In genomic region chr22:29700949-29701927, GRCh38 we compare ENCODE assay signal across 8 cellular contexts. TPM values are rescaled to one million over a fixed set of nuclear protein-coding genes. Genes with fewer than 3 reads are reported as not detected.
DNase-seq lines count a peak whose midpoint lies in the region; ATAC-seq and TF ChIP-seq lines count a peak whose summit lies in the region.

No MANE protein-coding gene starts in this region.

- TF ChIP-seq CTCF in PC-3 (conservative IDR thresholded peaks at IDR 0.05; ENCODE audit: low read depth, low read length) (peak; percentile 59), endodermal cell (conservative IDR thresholded peaks at IDR 0.05) (peak; percentile 67), type B pancreatic cell (conservative IDR thresholded peaks at IDR 0.05) (peak; percentile 50)

- H3K4me3 Mint-ChIP-seq in endodermal cell (no peak overlapping the region), type B pancreatic cell (no peak overlapping the region)
- H3K4me3 Mint-ChIP-seq in activated T-helper 2 cell treated with anti-CD3 and anti-CD28 coated beads, Interferon-gamma antibody, Interleukin-2, Interleukin-4, amounts not matched to agents 10 μg/mL and 5 μg/mL and 100 μg/mL, durations not matched to agents 14 hours and 24 hours and 36 hours (ENCODE audit: low read depth), result no peak overlapping the region

- ATAC-seq in PC-3 (peak; percentile 81), HG02678 (IDR thresholded peaks at IDR 0.05; ENCODE audit: unreplicated experiment) (no peak), HG03354 (IDR thresholded peaks at IDR 0.05; ENCODE audit: poor library complexity, severe bottlenecking, unreplicated experiment) (no peak)

- peak overlapping the region; percentile 43; the same call in 1 of the 2 replicates for H2AFZ ChIP-seq in PC-3 (ENCODE audit: low read length)

- peak overlapping the region; percentile 89 for H3K27ac ChIP-seq in PC-3 (ENCODE audit: low read length)
- H3K27ac ChIP-seq in endodermal cell (ENCODE audit: low read depth, low read length), result peak overlapping the region; percentile 12

- intact Hi-C loops in PC-3 (cut with micrococcal nuclease), result loop anchor here (2.0 to 10.0 kb wide), 3 partner anchors 66 to 386 kb away; partner anchors contain the start of genes UQCR10 and ZMAT5
- intact Hi-C loops in activated T-helper 2 cell treated with anti-CD3 and anti-CD28 coated beads, Interferon-gamma antibody, Interleukin-2, Interleukin-4, amounts not matched to agents 10 μg/mL and 5 μg/mL and 100 μg/mL, durations not matched to agents 14 hours and 24 hours and 36 hours (cut with micrococcal nuclease), result loop anchor here (5.0 kb wide), 1 partner anchor 51 kb away; no protein-coding TSS in a partner anchor

- CTCF ChIA-PET in PC-3 (lab: Charles Lee), result interaction anchor here (0.6 to 2.0 kb wide), 5 partner anchors 11 to 388 kb away, joined by 3 to 8 read pairs (median 3); no protein-coding TSS in a partner anchor

- H3K4me1 ChIP-seq in PC-3 (ENCODE audit: insufficient read depth, low read length), result peaks cover 50% of the 10 kb centered on the region
- peaks cover 24% of the 10 kb centered on the region for H3K4me1 ChIP-seq in endodermal cell (ENCODE audit: control insufficient read depth, insufficient read depth, low read length)

- H3K9me2 ChIP-seq in PC-3 (replicated peaks; ENCODE audit: low read length), result no peaks in the 10 kb centered on the region

- no peaks in the 10 kb centered on the region for H3K36me3 ChIP-seq in H7 (replicated peaks; ENCODE audit: control insufficient read depth, insufficient read depth, low read length)
- H3K36me3 ChIP-seq in PC-3 (ENCODE audit: low read depth, low read length), result no peaks in the 10 kb centered on the region
- peaks cover under 1% of the 10 kb centered on the region for H3K36me3 ChIP-seq in endodermal cell (ENCODE audit: control insufficient read depth, insufficient read depth, low read length)

- H3K27me3 ChIP-seq in H7 (ENCODE audit: control insufficient read depth, insufficient read depth, low read length), result peaks cover 12% of the 10 kb centered on the region
- no peaks in the 10 kb centered on the region for H3K27me3 ChIP-seq in PC-3 (ENCODE audit: low read length)
- peaks cover 9% of the 10 kb centered on the region for H3K27me3 ChIP-seq in endodermal cell (ENCODE audit: control insufficient read depth, insufficient read depth, low read length, poor library complexity, severe bottlenecking)

- WGBS in endodermal cell (ENCODE audit: insufficient coverage in 1 of 2, insufficient read length in 1 of 2), 2 experiments, result 53 to 63% methylated on average over 17 to 21 of the region's 21 CpGs

- H3K4me3 ChIP-seq in H7 (ENCODE audit: insufficient read depth, low read depth, low read length), result no peak overlapping the region
- H3K4me3 ChIP-seq in PC-3 (ENCODE audit: low read length), result peak overlapping the region; percentile 29; the same call in 1 of the 2 replicates
- no peak overlapping the region for H3K4me3 ChIP-seq in endodermal cell (ENCODE audit: low read length)

- H3K9ac ChIP-seq in PC-3 (ENCODE audit: low read length), result peak overlapping the region; percentile 53
- H3K9ac ChIP-seq in endodermal cell (ENCODE audit: extremely low read depth, low read length, poor library complexity, severe bottlenecking), result no peak overlapping the region

- no peaks in the 10 kb centered on the region for H3K79me2 ChIP-seq in PC-3 (ENCODE audit: low read length)

- BruUV-seq in PC-3 (replicated peaks; lab: Mats Ljungman, UMichigan), result TSS peak; percentile 90

- DNase-seq in COLO668 (lab: John Stamatoyannopoulos, UW; ENCODE audit: unreplicated experiment) (peak; percentile 91), H7 (peak; percentile 86), PC-3 (peak; percentile 94), endodermal cell (peak; percentile 82), type B pancreatic cell (ENCODE audit: extremely low spot score, unreplicated experiment) (no peak)
- DNase-seq in activated T-helper 2 cell treated with anti-CD3 and anti-CD28 coated beads, Interferon-gamma antibody, Interleukin-2, Interleukin-4, amounts not matched to agents 10 μg/mL and 5 μg/mL and 100 μg/mL, durations not matched to agents 14 hours and 24 hours and 36 hours (ENCODE audit: low spot score), result no peak

- H3K27me3 Mint-ChIP-seq in endodermal cell (ENCODE audit: insufficient read depth) (peaks cover 12% of the 10 kb centered on the region), type B pancreatic cell (peaks cover 30% of the 10 kb centered on the region)
- peaks cover 12% of the 10 kb centered on the region for H3K27me3 Mint-ChIP-seq in activated T-helper 2 cell treated with anti-CD3 and anti-CD28 coated beads, Interferon-gamma antibody, Interleukin-2, Interleukin-4, amounts not matched to agents 10 μg/mL and 5 μg/mL and 100 μg/mL, durations not matched to agents 14 hours and 24 hours and 36 hours (ENCODE audit: low read depth)

- H3K9me3 Mint-ChIP-seq in endodermal cell, result no peaks in the 10 kb centered on the region
- no peaks in the 10 kb centered on the region for H3K9me3 Mint-ChIP-seq in type B pancreatic cell
- no peaks in the 10 kb centered on the region for H3K9me3 Mint-ChIP-seq in activated T-helper 2 cell treated with anti-CD3 and anti-CD28 coated beads, Interferon-gamma antibody, Interleukin-2, Interleukin-4, amounts not matched to agents 10 μg/mL and 5 μg/mL and 100 μg/mL, durations not matched to agents 14 hours and 24 hours and 36 hours

- H3K27ac Mint-ChIP-seq in endodermal cell (peak overlapping the region; percentile 28), type B pancreatic cell (peak overlapping the region; percentile 51)
- H3K27ac Mint-ChIP-seq in activated T-helper 2 cell treated with anti-CD3 and anti-CD28 coated beads, Interferon-gamma antibody, Interleukin-2, Interleukin-4, amounts not matched to agents 10 μg/mL and 5 μg/mL and 100 μg/mL, durations not matched to agents 14 hours and 24 hours and 36 hours, result no peak overlapping the region

- H3K36me3 Mint-ChIP-seq in endodermal cell (ENCODE audit: low read depth), result no peaks in the 10 kb centered on the region
- no peaks in the 10 kb centered on the region for H3K36me3 Mint-ChIP-seq in type B pancreatic cell
- peaks cover 2% of the 10 kb centered on the region for H3K36me3 Mint-ChIP-seq in activated T-helper 2 cell treated with anti-CD3 and anti-CD28 coated beads, Interferon-gamma antibody, Interleukin-2, Interleukin-4, amounts not matched to agents 10 μg/mL and 5 μg/mL and 100 μg/mL, durations not matched to agents 14 hours and 24 hours and 36 hours (ENCODE audit: low read depth)

- no peaks in the 10 kb centered on the region for H4K20me1 ChIP-seq in PC-3 (ENCODE audit: low read length)

- peaks cover 22% of the 10 kb centered on the region for H3K4me1 Mint-ChIP-seq in endodermal cell
- H3K4me1 Mint-ChIP-seq in type B pancreatic cell (ENCODE audit: unreplicated experiment), result peaks cover 26% of the 10 kb centered on the region
- peaks cover 5% of the 10 kb centered on the region for H3K4me1 Mint-ChIP-seq in activated T-helper 2 cell treated with anti-CD3 and anti-CD28 coated beads, Interferon-gamma antibody, Interleukin-2, Interleukin-4, amounts not matched to agents 10 μg/mL and 5 μg/mL and 100 μg/mL, durations not matched to agents 14 hours and 24 hours and 36 hours (ENCODE audit: low read depth)

- H3K4me2 ChIP-seq in PC-3 (ENCODE audit: low read length), result peak overlapping the region; percentile 72

- H3K9me3 ChIP-seq in PC-3 (ENCODE audit: low read length) (no peaks in the 10 kb centered on the region), endodermal cell (ENCODE audit: control insufficient read depth, low read length) (no peaks in the 10 kb centered on the region)

- no peaks in the 10 kb centered on the region for H3F3A ChIP-seq in PC-3 (ENCODE audit: low read length, unreplicated experiment)

- POLR2A ChIA-PET in PC-3 (lab: Charles Lee; ENCODE audit: unreplicated experiment), result no interaction called here

RNA-seq across cellular contexts. Expression of gene CABP7, which starts 18.6 kb away (rescaled TPM):
- total RNA-seq in H7 (2014; rRNA removed; shearing (Covaris generic)), result 0.11 TPM in 1 of 2 replicates, not detected in the other
- total RNA-seq in PC-3 (2014; rRNA removed) (0.69 and 0.87 TPM in 2 replicates), endodermal cell (under 1 TPM in 1 of 2 donors, not detected in 1; 0.26 TPM), type B pancreatic cell (ENCODE audit: low replicate concordance) (1.1 and 1.7 TPM in 2 replicates)
- 17.0 TPM for polyA plus RNA-seq in endodermal cell (2013, experiment 1 of 2)
- polyA plus RNA-seq in endodermal cell (2013, experiment 2 of 2), result 13.5 TPM
- 0.05 TPM in 1 of 2 replicates, not detected in the other for total RNA-seq in activated T-helper 2 cell treated with anti-CD3 and anti-CD28 coated beads, Interferon-gamma antibody, Interleukin-2, Interleukin-4, amounts not matched to agents 10 μg/mL and 5 μg/mL and 100 μg/mL, durations not matched to agents 14 hours and 24 hours and 36 hours

Comparison
In these comparisons a context has a peak if more than half of its experiments do, and no peak if none do; other contexts are left out.
1. DNase-seq: peak in COLO668 (single experiment), H7 (single experiment), PC-3 (single experiment) and endodermal cell (single experiment); none in type B pancreatic cell (single experiment) and activated T-helper 2 cell treated with anti-CD3 and anti-CD28 coated beads, Interferon-gamma antibody, Interleukin-2, Interleukin-4, amounts not matched to agents 10 μg/mL and 5 μg/mL and 100 μg/mL, durations not matched to agents 14 hours and 24 hours and 36 hours (single experiment).
2. Peak in every context shown above with its lines, with median percentiles within 50 percentile points of each other: CTCF ChIP-seq.